2 cellular contexts compared by ENCODE assay signal in the genomic region with DNA sequence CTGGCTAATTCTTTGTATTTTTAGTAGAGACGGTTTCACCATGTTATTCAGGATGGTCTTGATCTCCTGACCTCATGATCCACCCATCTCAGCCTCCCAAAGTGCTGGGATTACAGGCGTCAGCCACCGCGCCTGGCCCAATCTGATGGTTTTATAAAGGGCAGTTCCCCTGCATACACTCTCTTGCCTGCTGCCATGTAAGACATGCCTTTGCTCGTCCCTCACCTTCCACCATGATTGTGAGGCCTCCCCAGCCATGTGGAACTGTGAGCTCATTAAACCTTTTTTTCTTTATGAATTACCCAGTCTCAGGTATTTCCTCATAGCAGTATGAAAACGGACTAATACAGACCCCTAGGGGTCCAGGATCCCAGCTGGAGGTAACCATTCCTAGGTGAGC.
A peak's percentile ranks its signal among the peaks of the same experiment; 100 is the strongest.
TF ChIP-seq lines count a peak whose summit lies in the region.

No MANE protein-coding gene starts in this region.

TF ChIP-seq in K562, 482 proteins besides CTCF, POLR2A, EP300 and RAD21:
- peak; percentile 84 for TF ChIP-seq ZNF431 (CRISPR knock-in tag; IDR thresholded peaks at IDR 0.05)

TF ChIP-seq in HepG2, 621 proteins besides CTCF, POLR2A, EP300 and RAD21:
- TF ChIP-seq ZNF431 (CRISPR knock-in tag; IDR thresholded peaks at IDR 0.05; ENCODE audit: borderline replicate concordance, low read depth), result peak; percentile 68; the same call in 1 of the 2 replicates
